ENCODE assay signal across 3 cellular contexts in genomic region chr7:23279819-23280525, GRCh38.
"Had no signal": no experiment of that assay in that cellular context is flagged by ENCODE, and none has a peak within 500 bp of the region (broad histone marks: within the 10 kb centered on the region; RNA-seq: fewer than 3 reads in every experiment).

No MANE protein-coding gene starts in this region.

- H3K4me3 ChIP-seq: GM12878 had no signal

- DNase-seq: GDM1, GF-D8 had no signal

- ATAC-seq: GM12878 had no signal
